17 cellular contexts compared by ENCODE assay signal in genomic region chr12:121483950-121484349, GRCh38.
DNase-seq lines count a peak whose midpoint lies in the region; TF ChIP-seq lines count a peak whose summit lies in the region.
"Had no signal": no experiment of that assay in that cellular context is flagged by ENCODE, and none has a peak within 500 bp of the region (broad histone marks: within the 10 kb centered on the region; RNA-seq: fewer than 3 reads in every experiment).

No MANE protein-coding gene starts in this region.

- H3K9ac ChIP-seq in iPS-20b (ENCODE audit: low read depth, low read length) (peak overlapping the region; percentile 37; the same call in 1 of the 2 replicates), neuronal stem cell (ENCODE audit: low read depth, low read length, poor library complexity) (no peak overlapping the region), SK-N-SH (no peak overlapping the region)

- no peak overlapping the region for H2AK5ac ChIP-seq in neuronal stem cell (ENCODE audit: low read depth, low read length)

- H3K18ac ChIP-seq in neuronal stem cell (ENCODE audit: low read length): no peak overlapping the region

- no peak overlapping the region for H2BK12ac ChIP-seq in neuronal stem cell (ENCODE audit: low read length)

- H3K27ac ChIP-seq in HEK293 (ENCODE audit: extremely low read depth, low read depth, low read length): no peak overlapping the region
- no peak overlapping the region for H3K27ac ChIP-seq in iPS-20b (ENCODE audit: low read length)
- H3K27ac ChIP-seq in neuronal stem cell (replicated peaks; ENCODE audit: low read length): no peak overlapping the region
- H3K27ac ChIP-seq in SK-N-SH (ENCODE audit: low read depth in 2 of 2, low read length in 1 of 2): no peak overlapping the region

- H3K4ac ChIP-seq in neuronal stem cell (ENCODE audit: low read length): no peak overlapping the region

- no peaks in the 10 kb centered on the region for H3K27me3 ChIP-seq in iPS-20b (ENCODE audit: insufficient read depth, low read length)
- no peaks in the 10 kb centered on the region for H3K27me3 ChIP-seq in neuronal stem cell (ENCODE audit: control insufficient read depth in 3 of 3, insufficient read depth in 3 of 3, low read depth in 1 of 3, low read length in 3 of 3)
- H3K27me3 ChIP-seq in SK-N-SH (ENCODE audit: insufficient read depth): no peaks in the 10 kb centered on the region

- no peak overlapping the region for H2BK15ac ChIP-seq in neuronal stem cell (ENCODE audit: low read length)

- no peak overlapping the region for H3K14ac ChIP-seq in neuronal stem cell (ENCODE audit: low read length)

- no peak for TF ChIP-seq RAD21 in SK-N-SH (IDR thresholded peaks at IDR 0.05; ENCODE audit: low read length)

- no peak for TF ChIP-seq EP300 in SK-N-SH (IDR thresholded peaks at IDR 0.05; ENCODE audit: borderline replicate concordance in 1 of 2, low read depth in 1 of 2, low read length in 1 of 2)

- no peaks in the 10 kb centered on the region for H3K9me2 ChIP-seq in SK-N-SH

- H3K23ac ChIP-seq in neuronal stem cell (ENCODE audit: low read depth, low read length, poor library complexity): no peak overlapping the region

- H3K79me2 ChIP-seq in SK-N-SH (ENCODE audit: insufficient read depth): no peaks in the 10 kb centered on the region

- no peak overlapping the region for H4K91ac ChIP-seq in neuronal stem cell (ENCODE audit: low read depth, low read length, poor library complexity)

- H3K79me1 ChIP-seq in neuronal stem cell (ENCODE audit: low read depth, low read length): peaks cover 6% of the 10 kb centered on the region

- H3K4me3 ChIP-seq in HEK293 (ENCODE audit: low read depth, low read length) (no peak overlapping the region), iPS-20b (ENCODE audit: low read length) (no peak overlapping the region), neuronal stem cell (ENCODE audit: low read length in 2 of 2) (no peak overlapping the region), SK-N-SH (ENCODE audit: low read depth in 2 of 2, low read length in 1 of 2) (no peak overlapping the region)
- H3K4me3 ChIP-seq: K562 had no signal

- H2AFZ ChIP-seq in neuronal stem cell (ENCODE audit: low read length): no peak overlapping the region
- H2AFZ ChIP-seq in SK-N-SH (ENCODE audit: low read depth): no peak overlapping the region

- H3K36me3 ChIP-seq in HEK293 (ENCODE audit: control insufficient read depth in 2 of 2, insufficient read depth in 1 of 2, low read length in 2 of 2) (no peaks in the 10 kb centered on the region; a peak in 1 of 3 replicates), iPS-20b (ENCODE audit: insufficient read depth, low read depth, low read length) (peaks cover 17% of the 10 kb centered on the region), neuronal stem cell (replicated peaks in 1 of 2; ENCODE audit: control insufficient read depth in 2 of 2, insufficient read depth in 2 of 2, low read length in 2 of 2) (peaks cover 13 to 39% of the 10 kb centered on the region in 2 donors), SK-N-SH (replicated peaks in 1 of 2; ENCODE audit: control insufficient read depth in 1 of 2, insufficient read depth in 2 of 2, low read length in 1 of 2) (peaks cover 0 to 3% of the 10 kb centered on the region in 2 experiments)

- peak overlapping the region; percentile 7 for H2BK5ac ChIP-seq in neuronal stem cell (ENCODE audit: low read length)

- no peak overlapping the region for H4K8ac ChIP-seq in neuronal stem cell (ENCODE audit: low read depth, low read length)

- no peaks in the 10 kb centered on the region for H3K4me1 ChIP-seq in HEK293 (ENCODE audit: control insufficient read depth, insufficient read depth, low read length)
- H3K4me1 ChIP-seq in iPS-20b (ENCODE audit: insufficient read depth, low read length): no peaks in the 10 kb centered on the region
- peaks cover 0 to 3% of the 10 kb centered on the region in 2 donors for H3K4me1 ChIP-seq in neuronal stem cell (ENCODE audit: control insufficient read depth in 2 of 2, insufficient read depth in 1 of 2, low read depth in 1 of 2, low read length in 2 of 2)
- no peaks in the 10 kb centered on the region for H3K4me1 ChIP-seq in SK-N-SH (ENCODE audit: control insufficient read depth in 1 of 2, insufficient read depth in 2 of 2, low read depth in 1 of 2, low read length in 1 of 2)

- H2BK120ac ChIP-seq in neuronal stem cell (ENCODE audit: low read depth, low read length): no peak overlapping the region

- no CpG with 5 or more reads among the region's 4 CpGs for WGBS in neuronal stem cell (ENCODE audit: extremely low coverage in 2 of 2, insufficient read length in 2 of 2, insufficient replicate concordance in 1 of 2), 2 donors
- 100% methylated on average over 4 of the region's 4 CpGs for WGBS in SK-N-SH (ENCODE audit: low lambda C conversion rate)

- no peaks in the 10 kb centered on the region for H4K20me1 ChIP-seq in SK-N-SH (ENCODE audit: insufficient read depth)

- H3K4me2 ChIP-seq in neuronal stem cell (ENCODE audit: insufficient read depth, low read length, poor library complexity, severe bottlenecking) (no peak overlapping the region), SK-N-SH (no peak overlapping the region)

- no peaks in the 10 kb centered on the region for H3F3A ChIP-seq in SK-N-SH (replicated peaks; ENCODE audit: insufficient read depth)

- peak; percentile 67 for DNase-seq in ELF-1 (ENCODE audit: low read depth, low spot score)
- DNase-seq in neuronal stem cell (ENCODE audit: low spot score): no peak
- DNase-seq in SK-N-SH: no peak
- no peak for DNase-seq in DMS153 treated with DMSO at 0.1 percent for 48 hours (lab: John Stamatoyannopoulos, UW; ENCODE audit: unreplicated experiment)
- no peak for DNase-seq in activated CD4-positive, alpha-beta T cell treated with anti-CD3 and anti-CD28 coated beads, Interleukin-2, amount 50 U/mL, for 4 hours
- DNase-seq: ACHN; AML-193; Calu3; CD4-positive, alpha-beta memory T cell; MV-4-11; NCI-H1436; NCI-H526 treated with DMSO at 0.1 percent for 48 hours; NK-92 treated with Interleukin-12 subunit alpha and Interleukin-12 subunit beta, amount 100 ng/mL, for 24 hours; SHP77 treated with DMSO at 0.1 percent for 48 hours had no signal

- POLR2A ChIA-PET in HEK293 (lab: Yijun Ruan, JAX) (no interaction called here), SK-N-SH (lab: Yijun Ruan, JAX) (no interaction called here)

- TF ChIP-seq CTCF in HEK293 (tag by site-specific recombination; IDR thresholded peaks at IDR 0.05): no peak
- TF ChIP-seq CTCF in SK-N-SH (IDR thresholded peaks at IDR 0.05): no peak

- H3K9me3 ChIP-seq in HEK293 (ENCODE audit: control insufficient read depth, insufficient read depth, low read depth, low read length) (no peaks in the 10 kb centered on the region), iPS-20b (ENCODE audit: insufficient read depth, low read depth, low read length) (no peaks in the 10 kb centered on the region), neuronal stem cell (replicated peaks in 1 of 2; ENCODE audit: control insufficient read depth in 2 of 2, insufficient read depth in 1 of 2, low read depth in 1 of 2, low read length in 2 of 2) (peaks cover 0 to 2% of the 10 kb centered on the region in 2 donors), SK-N-SH (no peaks in the 10 kb centered on the region)

- CTCF ChIA-PET in HEK293 (lab: Yijun Ruan, JAX) (interaction anchor here (1.0 to 1.7 kb wide), 4 partner anchors 10 to 185 kb away, joined by 3 to 4 read pairs (median 4); no protein-coding TSS in a partner anchor), SK-N-SH (lab: Yijun Ruan, JAX) (interaction anchor here (0.8 to 1.5 kb wide), 4 partner anchors 10 to 310 kb away, joined by 3 to 7 read pairs (median 4); partner anchors contain the start of genes ORAI1 and RHOF)

TF ChIP-seq in HEK293, 187 proteins besides CTCF, POLR2A, EP300 and RAD21:
- TF ChIP-seq ZNF777 (tag by site-specific recombination; IDR thresholded peaks at IDR 0.05; ENCODE audit: borderline replicate concordance): no peak
- peak; percentile 60 for TF ChIP-seq ZFHX2 (tag by site-specific recombination; conservative IDR thresholded peaks at IDR 0.05)
- TF ChIP-seq EGR2 (tag by site-specific recombination; IDR thresholded peaks at IDR 0.05; ENCODE audit: low read depth): peak; percentile 60
- TF ChIP-seq ZNF311 (tag by site-specific recombination; IDR thresholded peaks at IDR 0.05; ENCODE audit: borderline replicate concordance): no peak
- TF ChIP-seq, protein P1, sequence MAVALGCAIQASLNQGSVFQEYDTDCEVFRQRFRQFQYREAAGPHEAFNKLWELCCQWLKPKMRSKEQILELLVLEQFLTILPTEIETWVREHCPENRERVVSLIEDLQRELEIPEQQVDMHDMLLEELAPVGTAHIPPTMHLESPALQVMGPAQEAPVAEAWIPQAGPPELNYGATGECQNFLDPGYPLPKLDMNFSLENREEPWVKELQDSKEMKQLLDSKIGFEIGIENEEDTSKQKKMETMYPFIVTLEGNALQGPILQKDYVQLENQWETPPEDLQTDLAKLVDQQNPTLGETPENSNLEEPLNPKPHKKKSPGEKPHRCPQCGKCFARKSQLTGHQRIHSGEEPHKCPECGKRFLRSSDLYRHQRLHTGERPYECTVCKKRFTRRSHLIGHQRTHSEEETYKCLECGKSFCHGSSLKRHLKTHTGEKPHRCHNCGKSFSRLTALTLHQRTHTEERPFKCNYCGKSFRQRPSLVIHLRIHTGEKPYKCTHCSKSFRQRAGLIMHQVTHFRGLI (tag by site-specific recombination; IDR thresholded peaks at IDR 0.05): 0 out of 2 replicates have a peak, but pooled peaks have one; percentile 68

TF ChIP-seq in SK-N-SH, 30 proteins besides CTCF, POLR2A, EP300 and RAD21 (continues in another document):
- TF ChIP-seq EZH2phosphoT487 (IDR thresholded peaks at IDR 0.05; ENCODE audit: borderline replicate concordance, low read depth) (no peak), MAX (IDR thresholded peaks at IDR 0.05; ENCODE audit: low read depth) (no peak), CHD2 (IDR thresholded peaks at IDR 0.05; ENCODE audit: low read length, partially characterized antibody) (no peak), MEF2A (IDR thresholded peaks at IDR 0.05; ENCODE audit: borderline replicate concordance, low read depth) (no peak), SMC3 (IDR thresholded peaks at IDR 0.05; ENCODE audit: low read depth, low read length) (no peak), NFIC (IDR thresholded peaks at IDR 0.05; ENCODE audit: borderline replicate concordance) (no peak), FOSL2 (IDR thresholded peaks at IDR 0.05; ENCODE audit: borderline replicate concordance, low read depth) (no peak)
- TF ChIP-seq, protein P2, sequence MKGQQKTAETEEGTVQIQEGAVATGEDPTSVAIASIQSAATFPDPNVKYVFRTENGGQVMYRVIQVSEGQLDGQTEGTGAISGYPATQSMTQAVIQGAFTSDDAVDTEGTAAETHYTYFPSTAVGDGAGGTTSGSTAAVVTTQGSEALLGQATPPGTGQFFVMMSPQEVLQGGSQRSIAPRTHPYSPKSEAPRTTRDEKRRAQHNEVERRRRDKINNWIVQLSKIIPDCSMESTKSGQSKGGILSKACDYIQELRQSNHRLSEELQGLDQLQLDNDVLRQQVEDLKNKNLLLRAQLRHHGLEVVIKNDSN (IDR thresholded peaks at IDR 0.05; ENCODE audit: borderline replicate concordance, low read depth): no peak
